In genomic region chr17:54839022-54839806, GRCh38 we compare ENCODE assay signal across 31 cellular contexts.
"Had no signal": no experiment of that assay in that cellular context is flagged by ENCODE, and none has a peak within 500 bp of the region (broad histone marks: within the 10 kb centered on the region; RNA-seq: fewer than 3 reads in every experiment).

No MANE protein-coding gene starts in this region.

- H3K9me3 ChIP-seq: adrenal gland had no signal

- DNase-seq: activated B cell treated with CpG ODN at 0.5 μM for 24 hours; activated CD4-positive, alpha-beta memory T cell treated with anti-CD3 and anti-CD28 coated beads for 36 hours; activated CD4-positive, alpha-beta T cell treated with anti-CD3 and anti-CD28 coated beads for 4 hours; activated CD4-positive, alpha-beta T cell treated with anti-CD3 and anti-CD28 coated beads, Interleukin-2, amount 10 ng/mL, durations not matched to agents 24 days and 14 days; activated CD4-positive, alpha-beta T cell treated with anti-CD3 and anti-CD28 coated beads, Interleukin-2, amount 50 U/mL, for 1 hour; activated CD4-positive, alpha-beta T cell treated with anti-CD3 and anti-CD28 coated beads, Interleukin-2, amount 50 U/mL, for 4 hours; activated CD4-positive, CD25-positive, alpha-beta regulatory T cell treated with anti-CD3 and anti-CD28 coated beads, Interleukin-2, amount 50 U/mL, for 72 hours; activated CD8-positive, alpha-beta memory T cell treated with anti-CD3 and anti-CD28 coated beads, Interleukin-2, amount 50 U/mL, for 4 hours; activated CD8-positive, alpha-beta T cell treated with anti-CD3 and anti-CD28 coated beads for 36 hours; activated effector memory CD4-positive, alpha-beta T cell treated with anti-CD3 and anti-CD28 coated beads, Interleukin-2, amount 50 U/mL, for 16 hours; activated gamma-delta T cell treated with Interleukin-2 at 50 U/mL for 16 hours; activated naive CD4-positive, alpha-beta T cell; activated naive CD4-positive, alpha-beta T cell treated with anti-CD3 and anti-CD28 coated beads for 36 hours; activated naive CD4-positive, alpha-beta T cell treated with anti-CD3 and anti-CD28 coated beads, Interleukin-2, amount 50 U/mL, for 16 hours; activated naive CD8-positive, alpha-beta T cell treated with anti-CD3 and anti-CD28 coated beads for 36 hours; activated T-cell treated with anti-CD3 and anti-CD28 coated beads for 4 hours; activated T-cell treated with anti-CD3 and anti-CD28 coated beads, Interleukin-2, amount 50 U/mL, for 1 hour; activated T-cell treated with anti-CD3 and anti-CD28 coated beads, Interleukin-2, amount 50 U/mL, for 4 hours; activated T-cell treated with anti-CD3 and anti-CD28 coated beads, Interleukin-2, amount 50 U/mL, for 72 hours; adrenal gland; amniotic stem cell; aorta; body of pancreas; brain microvascular endothelial cell; central memory CD4-positive, alpha-beta T cell; T-helper 2 cell; T-helper 9 cell had no signal

- H3K27ac ChIP-seq: adrenal gland, body of pancreas, brain microvascular endothelial cell, breast epithelium, VCaP had no signal

- ATAC-seq: activated CD8-positive, alpha-beta T cell treated with anti-CD3 and anti-CD28 coated beads for 36 hours; activated naive CD4-positive, alpha-beta T cell treated with anti-CD3 and anti-CD28 coated beads, Interleukin-2, amount 50 U/mL, for 72 hours; activated T-cell treated with anti-CD3 and anti-CD28 coated beads, Interleukin-2, amount 50 U/mL, for 4 hours; activated T-cell treated with anti-CD3 and anti-CD28 coated beads, Interleukin-2, amount 50 U/mL, for 72 hours; activated T-helper 17 cell treated with anti-CD3 and anti-CD28 coated beads, Interleukin-2, amount 50 U/mL, for 72 hours; body of pancreas had no signal

- H3K36me3 ChIP-seq: adrenal gland, brain microvascular endothelial cell, breast epithelium had no signal

- H3K4me3 ChIP-seq: adrenal gland, body of pancreas, breast epithelium had no signal

- H3K4me1 ChIP-seq: adrenal gland, breast epithelium had no signal

- H3K27me3 ChIP-seq: adrenal gland, body of pancreas, brain microvascular endothelial cell, breast epithelium had no signal
